Comparison of ENCODE assay signal across 28 cellular contexts in genomic region chr10:121053151-121053550, GRCh38.
"Had no signal": no experiment of that assay in that cellular context is flagged by ENCODE, and none has a peak within 500 bp of the region (broad histone marks: within the 10 kb centered on the region; RNA-seq: fewer than 3 reads in every experiment).

No MANE protein-coding gene starts in this region.

- H3K36me3 ChIP-seq: brain microvascular endothelial cell, breast epithelium had no signal

- H3K27me3 ChIP-seq: body of pancreas, brain microvascular endothelial cell, breast epithelium had no signal

- H3K4me1 ChIP-seq: body of pancreas, breast epithelium had no signal

- DNase-seq: activated CD4-positive, alpha-beta memory T cell treated with anti-CD3 and anti-CD28 coated beads, Interleukin-2, amount 10 ng/mL, durations not matched to agents 7 days and 5 days; activated CD4-positive, alpha-beta T cell treated with anti-CD3 and anti-CD28 coated beads for 1 hour; activated CD4-positive, alpha-beta T cell treated with anti-CD3 and anti-CD28 coated beads for 36 hours; activated CD4-positive, alpha-beta T cell treated with anti-CD3 and anti-CD28 coated beads for 48 hours; activated CD4-positive, alpha-beta T cell treated with anti-CD3 and anti-CD28 coated beads, Interleukin-2, amount 10 ng/mL, durations not matched to agents 7 days and 5 days; activated CD4-positive, alpha-beta T cell treated with anti-CD3 and anti-CD28 coated beads, Interleukin-2, amount 50 U/mL, for 48 hours; activated CD4-positive, CD25-positive, alpha-beta regulatory T cell; activated CD8-positive, alpha-beta memory T cell treated with anti-CD3 and anti-CD28 coated beads, Interleukin-2, amount 50 U/mL, for 4 hours; activated CD8-positive, alpha-beta T cell treated with anti-CD3 and anti-CD28 coated beads, Interleukin-2, amount 10 ng/mL, durations not matched to agents 7 days and 5 days; activated effector memory CD4-positive, alpha-beta T cell treated with Interleukin-2 at 50 U/mL for 16 hours; activated gamma-delta T cell; activated naive CD4-positive, alpha-beta T cell treated with anti-CD3 and anti-CD28 coated beads, Interleukin-2, amount 10 ng/mL, durations not matched to agents 7 days and 5 days; activated naive CD4-positive, alpha-beta T cell treated with Interleukin-2 at 50 U/mL for 16 hours; activated naive CD8-positive, alpha-beta T cell treated with anti-CD3 and anti-CD28 coated beads, Interleukin-2, amount 10 ng/mL, durations not matched to agents 7 days and 5 days; activated naive CD8-positive, alpha-beta T cell treated with anti-CD3 and anti-CD28 coated beads, Interleukin-2, amount 50 U/mL, for 24 hours; activated T-cell treated with anti-CD3 and anti-CD28 coated beads for 4 hours; activated T-cell treated with anti-CD3 and anti-CD28 coated beads, Interleukin-2, amount 50 U/mL, for 24 hours; activated T-cell treated with anti-CD3 and anti-CD28 coated beads, Interleukin-2, amount 50 U/mL, for 48 hours; amniotic stem cell; aorta; body of pancreas; brain microvascular endothelial cell; central memory CD4-positive, alpha-beta T cell; T-helper 1 cell; T-helper 2 cell; T-helper 9 cell had no signal

- H3K4me3 ChIP-seq: body of pancreas, breast epithelium had no signal

- H3K9me3 ChIP-seq: breast epithelium had no signal

- H3K27ac ChIP-seq: body of pancreas, brain microvascular endothelial cell, breast epithelium, VCaP had no signal
